In the genomic region with DNA sequence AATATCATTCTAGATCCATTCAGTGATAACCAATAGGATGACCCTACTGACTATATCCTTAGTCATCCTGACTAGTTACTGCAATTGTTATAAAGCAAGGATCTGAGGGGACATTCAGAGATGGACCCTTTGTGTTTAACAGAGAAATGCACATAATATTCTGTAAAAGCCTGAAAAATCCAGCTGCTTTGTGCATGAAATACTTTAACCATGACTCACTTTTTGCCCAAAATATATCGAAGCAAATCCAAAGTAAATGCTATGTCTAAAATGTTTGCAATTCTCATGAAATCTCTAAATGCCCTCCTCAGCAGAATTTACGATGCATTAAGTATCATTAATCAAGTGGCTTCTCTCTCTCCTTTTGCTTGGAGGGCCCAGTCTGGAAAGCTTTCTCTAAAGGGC, we compare ENCODE assay signal across 14 cellular contexts.
A peak's percentile ranks its signal among the peaks of the same experiment; 100 is the strongest.
DNase-seq lines count a peak whose midpoint lies in the region; ATAC-seq and TF ChIP-seq lines count a peak whose summit lies in the region.
"Had no signal": no experiment of that assay in that cellular context is flagged by ENCODE, and none has a peak within 500 bp of the region (broad histone marks: within the 10 kb centered on the region; RNA-seq: fewer than 3 reads in every experiment).

No MANE protein-coding gene starts in this region.

- TF ChIP-seq CTCF in brain microvascular endothelial cell (IDR thresholded peaks at IDR 0.05; ENCODE audit: low read depth, low read length, missing control alignments) (no peak), stomach (IDR thresholded peaks at IDR 0.05) (no peak)

- H3K27me3 ChIP-seq in ACC112 (ENCODE audit: insufficient read depth, low read length) (no peaks in the 10 kb centered on the region), brain microvascular endothelial cell (replicated peaks) (no peaks in the 10 kb centered on the region), stomach (no peaks in the 10 kb centered on the region)
- H3K27me3 ChIP-seq: body of pancreas had no signal

- in situ Hi-C loops in brain microvascular endothelial cell (cut with HindIII; ENCODE audit: low pct_ligation_motif_present, low sequenced_read_pairs) = no loop called here

- peaks cover 50% of the 10 kb centered on the region for H3K79me2 ChIP-seq in ACC112 (ENCODE audit: control insufficient read depth, insufficient read depth, low read length, unreplicated experiment)

- H3K27ac ChIP-seq in ACC112 (ENCODE audit: low read depth, low read length) (peak overlapping the region; percentile 96), brain microvascular endothelial cell (peak overlapping the region; percentile 78), stomach (no peak overlapping the region)
- H3K27ac ChIP-seq: body of pancreas had no signal

- H3K36me3 ChIP-seq in ACC112 (ENCODE audit: insufficient read depth, low read length) (no peaks in the 10 kb centered on the region), brain microvascular endothelial cell (replicated peaks) (no peaks in the 10 kb centered on the region), stomach (no peaks in the 10 kb centered on the region)

- H3K4me1 ChIP-seq in ACC112 (ENCODE audit: control insufficient read depth, insufficient read depth, low read length, unreplicated experiment) (peaks cover 58% of the 10 kb centered on the region), stomach (peaks cover 12 to 37% (median 23%) of the 10 kb centered on the region in 4 donors)

- H2AFZ ChIP-seq in ACC112 (ENCODE audit: low read length, unreplicated experiment) = no peak overlapping the region

- intact Hi-C loops in stomach (cut with DNase I; ENCODE audit: low total_unique reads) = no loop called here

- no peak for TF ChIP-seq EP300 in stomach (IDR thresholded peaks at IDR 0.05)

- TF ChIP-seq POLR2A in stomach (IDR thresholded peaks at IDR 0.05) = no peak

- WGBS in stomach, 5 donors = 57 to 74% (median 71%) methylated on average over 2 of the region's 2 CpGs

- no peak for ATAC-seq in HG03108 (IDR thresholded peaks at IDR 0.05; ENCODE audit: unreplicated experiment)
- ATAC-seq: body of pancreas; natural killer cell treated with Interleukin-12 subunit alpha and Interleukin-12 subunit beta and Interleukin-15 and Interleukin-18, amount 100 ng/mL, for 72 hours; Panc1 had no signal

- H3K4me3 ChIP-seq in ACC112 (ENCODE audit: low read depth, low read length) (peak overlapping the region; percentile 40), brain microvascular endothelial cell (ENCODE audit: low read depth, low read length) (no peak overlapping the region), stomach (no peak overlapping the region)
- H3K4me3 ChIP-seq: body of pancreas had no signal

- DNase-seq in HT1080 (ENCODE audit: low read depth) = peak; percentile 64
- DNase-seq in brain microvascular endothelial cell = peak; percentile 52
- peak; percentile 28 to 64 for DNase-seq in lung microvascular endothelial cell (ENCODE audit: low read depth in 2 of 2)
- no peak for DNase-seq in UCSD-AML1 (lab: John Stamatoyannopoulos, UW; ENCODE audit: unreplicated experiment)
- no peak for DNase-seq in epidermal melanocyte (ENCODE audit: insufficient read length, low spot score)
- no peak for DNase-seq in stomach
- DNase-seq: activated CD8-positive, alpha-beta memory T cell treated with anti-CD3 and anti-CD28 coated beads, Interleukin-2, amount 50 U/mL, for 48 hours; AML-193; body of pancreas; NCI-H345 had no signal

- no peaks in the 10 kb centered on the region for H3K9me3 ChIP-seq in stomach
- H3K9me3 ChIP-seq: body of pancreas had no signal

Comparison
In these comparisons a context has a peak if more than half of its experiments do, and no peak if none do; other contexts are left out.
1. H3K27ac ChIP-seq: peak in ACC112 (single experiment) and brain microvascular endothelial cell (single experiment); none in stomach (0 of 5).
2. DNase-seq: peak in HT1080 (single experiment), brain microvascular endothelial cell (single experiment) and lung microvascular endothelial cell (2 of 2); none in UCSD-AML1 (single experiment), epidermal melanocyte (single experiment) and stomach (single experiment).